In genomic region chr2:240133401-240133800, GRCh38 we compare ENCODE assay signal across 17 cellular contexts. TPM values are rescaled to one million over a fixed set of nuclear protein-coding genes. Genes with fewer than 3 reads are reported as not detected.
A peak's percentile ranks its signal among the peaks of the same experiment; 100 is the strongest.
DNase-seq lines count a peak whose midpoint lies in the region; ATAC-seq, FAIRE-seq and TF ChIP-seq lines count a peak whose summit lies in the region.
"Had no signal": no experiment of that assay in that cellular context is flagged by ENCODE, and none has a peak within 500 bp of the region (broad histone marks: within the 10 kb centered on the region; RNA-seq: fewer than 3 reads in every experiment).

No MANE protein-coding gene starts in this region.

- no peak overlapping the region for H2AFZ ChIP-seq in trophoblast cell (ENCODE audit: insufficient read depth, low read length, poor library complexity)
- H2AFZ ChIP-seq: PC-9 had no signal

- no peak overlapping the region for H3K4me3 ChIP-seq in kidney (ENCODE audit: low read length in 2 of 2)
- H3K4me3 ChIP-seq in trophoblast cell (ENCODE audit: low read depth, low read length): no peak overlapping the region
- H3K4me3 ChIP-seq: A549, lung, MG63, PC-9, skin epidermis, stomach had no signal

- H3K36me3 Mint-ChIP-seq in activated CD4-positive, alpha-beta memory T cell treated with anti-CD3 and anti-CD28 coated beads for 36 hours: peaks cover 43% of the 10 kb centered on the region
- H3K36me3 Mint-ChIP-seq in activated CD4-positive, alpha-beta memory T cell treated with anti-CD3 and anti-CD28 coated beads, Interleukin-2, amount 10 ng/mL, durations not matched to agents 7 days and 5 days (ENCODE audit: low read depth): peaks cover 47% of the 10 kb centered on the region
- peaks cover 36% of the 10 kb centered on the region for H3K36me3 Mint-ChIP-seq in T-cell
- peaks cover 45% of the 10 kb centered on the region for H3K36me3 Mint-ChIP-seq in stimulated activated effector memory CD8-positive, alpha-beta T cell treated with anti-CD3 and anti-CD28 coated beads, Interleukin-12 subunit alpha, Interleukin-12 subunit beta, amount 100 ng/mL, for 72 hours

- no peak overlapping the region for H3K27ac Mint-ChIP-seq in activated CD4-positive, alpha-beta memory T cell treated with anti-CD3 and anti-CD28 coated beads for 36 hours
- no peak overlapping the region for H3K27ac Mint-ChIP-seq in activated CD4-positive, alpha-beta memory T cell treated with anti-CD3 and anti-CD28 coated beads, Interleukin-2, amount 10 ng/mL, durations not matched to agents 7 days and 5 days
- H3K27ac Mint-ChIP-seq in T-cell: no peak overlapping the region
- H3K27ac Mint-ChIP-seq in stimulated activated effector memory CD8-positive, alpha-beta T cell treated with anti-CD3 and anti-CD28 coated beads, Interleukin-12 subunit alpha, Interleukin-12 subunit beta, amount 100 ng/mL, for 72 hours: peak overlapping the region; percentile 95

- no peaks in the 10 kb centered on the region for H3K27me3 Mint-ChIP-seq in activated CD4-positive, alpha-beta memory T cell treated with anti-CD3 and anti-CD28 coated beads for 36 hours
- no peaks in the 10 kb centered on the region for H3K27me3 Mint-ChIP-seq in activated CD4-positive, alpha-beta memory T cell treated with anti-CD3 and anti-CD28 coated beads, Interleukin-2, amount 10 ng/mL, durations not matched to agents 7 days and 5 days
- H3K27me3 Mint-ChIP-seq in T-cell: no peaks in the 10 kb centered on the region

- no peak overlapping the region for H4K91ac ChIP-seq in trophoblast cell (ENCODE audit: low read depth, low read length)

- H3K79me1 ChIP-seq in trophoblast cell (ENCODE audit: low read length): peaks cover 7% of the 10 kb centered on the region

- H2AK5ac ChIP-seq in trophoblast cell (ENCODE audit: low read length): no peak overlapping the region

- H3K9me3 Mint-ChIP-seq in activated CD4-positive, alpha-beta memory T cell treated with anti-CD3 and anti-CD28 coated beads for 36 hours: no peaks in the 10 kb centered on the region
- H3K9me3 Mint-ChIP-seq in activated CD4-positive, alpha-beta memory T cell treated with anti-CD3 and anti-CD28 coated beads, Interleukin-2, amount 10 ng/mL, durations not matched to agents 7 days and 5 days: no peaks in the 10 kb centered on the region
- H3K9me3 Mint-ChIP-seq in T-cell: no peaks in the 10 kb centered on the region
- H3K9me3 Mint-ChIP-seq in stimulated activated effector memory CD8-positive, alpha-beta T cell treated with anti-CD3 and anti-CD28 coated beads, Interleukin-12 subunit alpha, Interleukin-12 subunit beta, amount 100 ng/mL, for 72 hours: no peaks in the 10 kb centered on the region

- no peak overlapping the region for H3K14ac ChIP-seq in trophoblast cell (ENCODE audit: low read length)

- H3K4ac ChIP-seq in trophoblast cell (ENCODE audit: low read depth, low read length): no peak overlapping the region

- H3K4me2 ChIP-seq in trophoblast cell (ENCODE audit: low read length): no peak overlapping the region
- H3K4me2 ChIP-seq: A549, PC-9 had no signal

- H2BK5ac ChIP-seq in trophoblast cell (ENCODE audit: low read depth, low read length, poor library complexity): no peak overlapping the region

- POLR2A ChIA-PET in activated CD4-positive, alpha-beta memory T cell treated with anti-CD3 and anti-CD28 coated beads for 36 hours (lab: Charles Lee): no interaction called here
- POLR2A ChIA-PET in activated CD4-positive, alpha-beta memory T cell treated with anti-CD3 and anti-CD28 coated beads, Interleukin-2, amount 10 ng/mL, durations not matched to agents 7 days and 5 days (lab: Charles Lee): no interaction called here
- POLR2A ChIA-PET in T-cell (lab: Charles Lee): no interaction called here

- H2BK120ac ChIP-seq in trophoblast cell (ENCODE audit: insufficient read depth, low read length, poor library complexity): no peak overlapping the region

- H3K23ac ChIP-seq in trophoblast cell (ENCODE audit: low read length): no peak overlapping the region

- no CpG with 5 or more reads among the region's 10 CpGs for WGBS in trophoblast cell (ENCODE audit: extremely low coverage, insufficient coverage, insufficient read length)

- no peak overlapping the region for H4K8ac ChIP-seq in trophoblast cell (ENCODE audit: low read depth, low read length)

- peaks cover 25% of the 10 kb centered on the region for H3K4me1 Mint-ChIP-seq in activated CD4-positive, alpha-beta memory T cell treated with anti-CD3 and anti-CD28 coated beads for 36 hours (ENCODE audit: low read depth)
- H3K4me1 Mint-ChIP-seq in activated CD4-positive, alpha-beta memory T cell treated with anti-CD3 and anti-CD28 coated beads, Interleukin-2, amount 10 ng/mL, durations not matched to agents 7 days and 5 days: peaks cover 32% of the 10 kb centered on the region
- H3K4me1 Mint-ChIP-seq in T-cell: peaks cover 21 to 41% (median 27%) of the 10 kb centered on the region in 3 donors
- peaks cover 33% of the 10 kb centered on the region for H3K4me1 Mint-ChIP-seq in stimulated activated effector memory CD8-positive, alpha-beta T cell treated with anti-CD3 and anti-CD28 coated beads, Interleukin-12 subunit alpha, Interleukin-12 subunit beta, amount 100 ng/mL, for 72 hours

- H3K18ac ChIP-seq in trophoblast cell (ENCODE audit: low read length): no peak overlapping the region

- peaks cover 10% of the 10 kb centered on the region for H3K79me2 ChIP-seq in trophoblast cell (ENCODE audit: control insufficient read depth, insufficient read depth, low read length, poor library complexity)

- H3K4me3 Mint-ChIP-seq in activated CD4-positive, alpha-beta memory T cell treated with anti-CD3 and anti-CD28 coated beads for 36 hours: no peak overlapping the region
- no peak overlapping the region for H3K4me3 Mint-ChIP-seq in activated CD4-positive, alpha-beta memory T cell treated with anti-CD3 and anti-CD28 coated beads, Interleukin-2, amount 10 ng/mL, durations not matched to agents 7 days and 5 days
- H3K4me3 Mint-ChIP-seq in T-cell: peak overlapping the region; percentile 16 to 35 (median 18)
- H3K4me3 Mint-ChIP-seq in stimulated activated effector memory CD8-positive, alpha-beta T cell treated with anti-CD3 and anti-CD28 coated beads, Interleukin-12 subunit alpha, Interleukin-12 subunit beta, amount 100 ng/mL, for 72 hours: no peak overlapping the region

- CTCF ChIA-PET in activated CD4-positive, alpha-beta memory T cell treated with anti-CD3 and anti-CD28 coated beads for 36 hours (lab: Charles Lee): interaction anchor here (2.9 kb wide), 1 partner anchor 73 kb away, joined by 14 read pairs; no protein-coding TSS in a partner anchor
- CTCF ChIA-PET in activated CD4-positive, alpha-beta memory T cell treated with anti-CD3 and anti-CD28 coated beads, Interleukin-2, amount 10 ng/mL, durations not matched to agents 7 days and 5 days (lab: Charles Lee): no interaction called here
- CTCF ChIA-PET in T-cell (lab: Charles Lee): no interaction called here

- peaks cover 8 to 11% of the 10 kb centered on the region in 2 donors for H3K4me1 ChIP-seq in kidney (ENCODE audit: control insufficient read depth in 1 of 2, insufficient read depth in 1 of 2, low read depth in 1 of 2, low read length in 2 of 2)
- peaks cover 12 to 14% of the 10 kb centered on the region in 2 experiments for H3K4me1 ChIP-seq in trophoblast cell (ENCODE audit: control insufficient read depth in 1 of 2, insufficient read depth in 2 of 2, low read length in 2 of 2)

- ATAC-seq in T-cell (replicated peaks in 1 of 4) (no peak), HG03025 (IDR thresholded peaks at IDR 0.05; ENCODE audit: low FRiP score, unreplicated experiment) (no peak)
- ATAC-seq in stimulated activated effector memory CD8-positive, alpha-beta T cell treated with anti-CD3 and anti-CD28 coated beads, Interleukin-12 subunit alpha, Interleukin-12 subunit beta, amount 100 ng/mL, for 72 hours: no peak
- ATAC-seq: A549 had no signal

- peak; percentile 0 for DNase-seq in activated CD4-positive, alpha-beta memory T cell treated with anti-CD3 and anti-CD28 coated beads for 36 hours
- DNase-seq in activated CD4-positive, alpha-beta memory T cell treated with anti-CD3 and anti-CD28 coated beads, Interleukin-2, amount 10 ng/mL, durations not matched to agents 7 days and 5 days: no peak
- DNase-seq in T-cell: no peak
- DNase-seq in kidney: peak; percentile 41
- no peak for DNase-seq in stimulated activated effector memory CD8-positive, alpha-beta T cell treated with anti-CD3 and anti-CD28 coated beads, Interleukin-12 subunit alpha, Interleukin-12 subunit beta, amount 100 ng/mL, for 72 hours (ENCODE audit: low spot score in 2 of 2)
- no peak for DNase-seq in dedifferentiated amniotic fluid mesenchymal stem cell (ENCODE audit: extremely low spot score)
- DNase-seq in trophoblast cell: no peak
- DNase-seq: MG63, NCI-H2029 treated with DMSO at 0.1 percent for 48 hours, NCI-H526, PC-9, stomach had no signal

- no peak overlapping the region for H3K9ac ChIP-seq in kidney (ENCODE audit: low read length in 2 of 2)
- H3K9ac ChIP-seq in trophoblast cell (ENCODE audit: low read length): no peak overlapping the region

- peaks cover 24 to 26% of the 10 kb centered on the region in 2 donors for H3K36me3 ChIP-seq in kidney (ENCODE audit: control insufficient read depth in 1 of 2, insufficient read depth in 2 of 2, low read length in 2 of 2)
- H3K36me3 ChIP-seq in trophoblast cell (ENCODE audit: control insufficient read depth in 1 of 2, insufficient read depth in 2 of 2, low read length in 2 of 2): peaks cover 49 to 51% of the 10 kb centered on the region in 2 experiments

- intact Hi-C loops in activated CD4-positive, alpha-beta memory T cell treated with anti-CD3 and anti-CD28 coated beads for 36 hours (cut with micrococcal nuclease): loop anchor here (10.0 kb wide), 1 partner anchor 431 kb away; the partner anchor contains the start of genes DUSP28 and RNPEPL1
- intact Hi-C loops in kidney (cut with DNase I): no loop called here

- no peak overlapping the region for H4K12ac ChIP-seq in trophoblast cell (ENCODE audit: low read depth, low read length)

- H3K27ac ChIP-seq in kidney (ENCODE audit: low read depth in 2 of 2, low read length in 2 of 2) (no peak overlapping the region), trophoblast cell (ENCODE audit: low read depth, low read length) (no peak overlapping the region)
- H3K27ac ChIP-seq: A549, PC-9, skin epidermis, stomach had no signal

- no peak for TF ChIP-seq CTCF in kidney (IDR thresholded peaks at IDR 0.05; ENCODE audit: borderline replicate concordance, extremely low read depth, insufficient read depth)

- FAIRE-seq in kidney (lab: Jason Lieb, UNC): no peak
- FAIRE-seq: A549, H1 had no signal

- H3K9me3 ChIP-seq in kidney (ENCODE audit: control insufficient read depth in 1 of 2, low read length in 2 of 2) (no peaks in the 10 kb centered on the region), trophoblast cell (ENCODE audit: insufficient read depth, low read depth, low read length) (peaks cover 3% of the 10 kb centered on the region)
- H3K9me3 ChIP-seq: A549, MG63, stomach had no signal

- H3K27me3 ChIP-seq in trophoblast cell (ENCODE audit: insufficient read depth, low read length): no peaks in the 10 kb centered on the region
- H3K27me3 ChIP-seq: MG63, stomach had no signal

- H2BK12ac ChIP-seq in trophoblast cell (ENCODE audit: low read length): no peak overlapping the region

RNA-seq across cellular contexts. Expression of gene COPS9, which starts 2.7 kb away (rescaled TPM):
- total RNA-seq in activated CD4-positive, alpha-beta memory T cell treated with anti-CD3 and anti-CD28 coated beads for 36 hours: 10 to 100 TPM; 85.2 to 99.9 TPM
- 10 to 100 TPM; 95.5 to 96.2 TPM for total RNA-seq in activated CD4-positive, alpha-beta memory T cell treated with anti-CD3 and anti-CD28 coated beads, Interleukin-2, amount 10 ng/mL, durations not matched to agents 7 days and 5 days
- total RNA-seq in T-cell (10 to 100 TPM; 66.3 to 96.2 (median 85.4) TPM), kidney (119 TPM)
- 310 TPM for polyA plus RNA-seq in kidney (ENCODE audit: insufficient read depth, low read depth, low replicate concordance)
- 226 and 232 TPM in 2 replicates for polyA plus RNA-seq in trophoblast cell (2013)

RNA-seq across cellular contexts. Expression of gene OTOS, which starts 7.1 kb away (rescaled TPM):
- total RNA-seq in activated CD4-positive, alpha-beta memory T cell treated with anti-CD3 and anti-CD28 coated beads for 36 hours: not detected
- not detected for total RNA-seq in activated CD4-positive, alpha-beta memory T cell treated with anti-CD3 and anti-CD28 coated beads, Interleukin-2, amount 10 ng/mL, durations not matched to agents 7 days and 5 days
- not detected for total RNA-seq in T-cell
- total RNA-seq in kidney: 4.6 TPM
- 1.5 TPM for polyA plus RNA-seq in kidney (ENCODE audit: insufficient read depth, low read depth, low replicate concordance)
- polyA plus RNA-seq in trophoblast cell (2013): not detected in 2 replicates
- total RNA-seq: H1, lung, PC-9, stomach had no signal
- polyA plus RNA-seq: A549, lung, stomach had no signal

Comparison
In these comparisons a context has a peak if more than half of its experiments do, and no peak if none do; other contexts are left out.
1. DNase-seq: peak in activated CD4-positive, alpha-beta memory T cell treated with anti-CD3 and anti-CD28 coated beads for 36 hours (single experiment) and kidney (single experiment); none in activated CD4-positive, alpha-beta memory T cell treated with anti-CD3 and anti-CD28 coated beads, Interleukin-2, amount 10 ng/mL, durations not matched to agents 7 days and 5 days (single experiment), T-cell (0 of 34), stimulated activated effector memory CD8-positive, alpha-beta T cell treated with anti-CD3 and anti-CD28 coated beads, Interleukin-12 subunit alpha, Interleukin-12 subunit beta, amount 100 ng/mL, for 72 hours (0 of 2), dedifferentiated amniotic fluid mesenchymal stem cell (single experiment) and trophoblast cell (0 of 2).
2. H3K4me3 Mint-ChIP-seq: peak in T-cell (3 of 3); none in activated CD4-positive, alpha-beta memory T cell treated with anti-CD3 and anti-CD28 coated beads for 36 hours (single experiment), activated CD4-positive, alpha-beta memory T cell treated with anti-CD3 and anti-CD28 coated beads, Interleukin-2, amount 10 ng/mL, durations not matched to agents 7 days and 5 days (single experiment) and stimulated activated effector memory CD8-positive, alpha-beta T cell treated with anti-CD3 and anti-CD28 coated beads, Interleukin-12 subunit alpha, Interleukin-12 subunit beta, amount 100 ng/mL, for 72 hours (single experiment).